In genomic region chr16:87180069-87180468, GRCh38 we compare ENCODE assay signal across 25 cellular contexts.
DNase-seq lines count a peak whose midpoint lies in the region; ATAC-seq, FAIRE-seq and TF ChIP-seq lines count a peak whose summit lies in the region.
"Had no signal": no experiment of that assay in that cellular context is flagged by ENCODE, and none has a peak within 500 bp of the region (broad histone marks: within the 10 kb centered on the region; RNA-seq: fewer than 3 reads in every experiment).

No MANE protein-coding gene starts in this region.

- H3K4me1 Mint-ChIP-seq in Caco-2 (ENCODE audit: low read depth, unreplicated experiment), result no peaks in the 10 kb centered on the region
- H3K4me1 Mint-ChIP-seq: activated naive CD4-positive, alpha-beta T cell treated with anti-CD3 and anti-CD28 coated beads, Interleukin-2, amount 10 ng/mL, durations not matched to agents 7 days and 5 days; activated T-helper 17 cell treated with anti-CD3 and anti-CD28 coated beads, Interleukin-2, amount 50 U/mL, for 72 hours; immature natural killer cell had no signal

- peaks cover 21% of the 10 kb centered on the region for H3K27me3 Mint-ChIP-seq in Caco-2 (ENCODE audit: insufficient read depth, unreplicated experiment)

- no peak overlapping the region for H3K4me3 Mint-ChIP-seq in Caco-2 (ENCODE audit: unreplicated experiment)
- H3K4me3 Mint-ChIP-seq: activated naive CD4-positive, alpha-beta T cell treated with anti-CD3 and anti-CD28 coated beads, Interleukin-2, amount 10 ng/mL, durations not matched to agents 7 days and 5 days; activated T-helper 17 cell treated with anti-CD3 and anti-CD28 coated beads, Interleukin-2, amount 50 U/mL, for 72 hours; immature natural killer cell had no signal

- TF ChIP-seq CTCF in Caco-2 (IDR thresholded peaks at IDR 0.05; ENCODE audit: insufficient read depth in 1 of 2, low read depth in 1 of 2, low read length in 1 of 2, severe bottlenecking in 1 of 2, unreplicated experiment in 1 of 2) (no peak), mucosa of descending colon (IDR thresholded peaks at IDR 0.05) (no peak)

- H3K9me3 Mint-ChIP-seq in Caco-2 (ENCODE audit: unreplicated experiment), result no peaks in the 10 kb centered on the region
- H3K9me3 Mint-ChIP-seq: activated naive CD4-positive, alpha-beta T cell treated with anti-CD3 and anti-CD28 coated beads, Interleukin-2, amount 10 ng/mL, durations not matched to agents 7 days and 5 days; activated T-helper 17 cell treated with anti-CD3 and anti-CD28 coated beads, Interleukin-2, amount 50 U/mL, for 72 hours; immature natural killer cell had no signal

- CTCF ChIA-PET in Caco-2 (lab: Charles Lee), result no interaction called here

- intact Hi-C loops in Caco-2 (cut with micrococcal nuclease; ENCODE audit: unreplicated experiment), result no loop called here
- intact Hi-C loops in mucosa of descending colon (cut with DNase I, micrococcal nuclease), result no loop called here

- no peaks in the 10 kb centered on the region for H3K27me3 ChIP-seq in Caco-2 (replicated peaks; ENCODE audit: control insufficient read depth, insufficient read depth, low read length)
- H3K27me3 ChIP-seq: tibial artery had no signal

- POLR2A ChIA-PET in Caco-2 (lab: Charles Lee), result no interaction called here

- no peaks in the 10 kb centered on the region for H3K9me3 ChIP-seq in Caco-2
- H3K9me3 ChIP-seq in mucosa of descending colon, result no peaks in the 10 kb centered on the region
- H3K9me3 ChIP-seq: prostate gland, sigmoid colon, tibial artery had no signal

- H3K36me3 ChIP-seq in Caco-2 (ENCODE audit: control insufficient read depth, insufficient read depth, low read length) (no peaks in the 10 kb centered on the region), mucosa of descending colon (ENCODE audit: low read depth) (no peaks in the 10 kb centered on the region)
- H3K36me3 ChIP-seq: prostate gland, sigmoid colon, tibial artery, WERI-Rb-1 had no signal

- ATAC-seq in mucosa of descending colon (no peak), HG03159 (IDR thresholded peaks at IDR 0.05; ENCODE audit: unreplicated experiment) (no peak)
- ATAC-seq: activated T-helper 17 cell treated with anti-CD3 and anti-CD28 coated beads, Interleukin-2, amount 50 U/mL, for 72 hours; Panc1 had no signal

- no TSS peak for BruUV-seq in Caco-2 (replicated peaks; lab: Mats Ljungman, UMichigan)

- DNase-seq in HK-2 (ENCODE audit: unreplicated experiment), result peak; percentile 15
- peak; percentile 49 for DNase-seq in RCC 7860 (ENCODE audit: low spot score)
- peak; percentile 59 for DNase-seq in glomerular visceral epithelial cell (ENCODE audit: extremely low spot score)
- DNase-seq in urothelium cell line (ENCODE audit: low spot score), result peak; percentile 84
- DNase-seq in Caco-2, result no peak
- DNase-seq in mucosa of descending colon, result no peak
- DNase-seq: activated CD4-positive, alpha-beta T cell treated with anti-CD3 and anti-CD28 coated beads for 48 hours; activated naive CD4-positive, alpha-beta T cell treated with anti-CD3 and anti-CD28 coated beads, Interleukin-2, amount 10 ng/mL, durations not matched to agents 7 days and 5 days; amniotic stem cell; C1 segment of cervical spinal cord; COR-L47; DMS53; immature natural killer cell; NCI-H1930; NCI-H524 treated with DMSO at 0.1 percent for 48 hours; sigmoid colon; stimulated activated CD4-positive, alpha-beta T cell treated with anti-CD3 and anti-CD28 coated beads, Interleukin-15, amount 100 ng/mL, for 24 hours; stimulated activated CD4-positive, alpha-beta T cell treated with anti-CD3 and anti-CD28 coated beads, Interleukin-4, amount 100 ng/mL, for 4 hours; T-helper 9 cell; tibial artery; WERI-Rb-1 had no signal

- H3K27ac Mint-ChIP-seq in Caco-2 (ENCODE audit: unreplicated experiment), result no peak overlapping the region
- H3K27ac Mint-ChIP-seq: activated naive CD4-positive, alpha-beta T cell treated with anti-CD3 and anti-CD28 coated beads, Interleukin-2, amount 10 ng/mL, durations not matched to agents 7 days and 5 days; activated T-helper 17 cell treated with anti-CD3 and anti-CD28 coated beads, Interleukin-2, amount 50 U/mL, for 72 hours; immature natural killer cell had no signal

- H3K36me3 Mint-ChIP-seq in Caco-2 (ENCODE audit: insufficient read depth, unreplicated experiment), result no peaks in the 10 kb centered on the region
- H3K36me3 Mint-ChIP-seq: activated naive CD4-positive, alpha-beta T cell treated with anti-CD3 and anti-CD28 coated beads, Interleukin-2, amount 10 ng/mL, durations not matched to agents 7 days and 5 days; immature natural killer cell had no signal

- no peaks in the 10 kb centered on the region for H3K4me1 ChIP-seq in Caco-2
- H3K4me1 ChIP-seq in mucosa of descending colon (ENCODE audit: low read depth), result no peaks in the 10 kb centered on the region
- H3K4me1 ChIP-seq: prostate gland, sigmoid colon had no signal

- no peak for FAIRE-seq in RCC 7860 (lab: Jason Lieb, UNC)
- peak; percentile 96 for FAIRE-seq in urothelium cell line (lab: Jason Lieb, UNC)

- H3K4me3 ChIP-seq in Caco-2 (ENCODE audit: low read depth, low read length), result no peak overlapping the region
- no peak overlapping the region for H3K4me3 ChIP-seq in mucosa of descending colon
- H3K4me3 ChIP-seq: prostate gland, sigmoid colon, tibial artery had no signal

Comparison
In these comparisons a context has a peak if more than half of its experiments do, and no peak if none do; other contexts are left out.
1. DNase-seq: peak in HK-2 (single experiment), RCC 7860 (single experiment), glomerular visceral epithelial cell (single experiment) and urothelium cell line (single experiment); none in Caco-2 (0 of 2) and mucosa of descending colon (0 of 3).